2 cellular contexts compared by ENCODE assay signal in the genomic region with DNA sequence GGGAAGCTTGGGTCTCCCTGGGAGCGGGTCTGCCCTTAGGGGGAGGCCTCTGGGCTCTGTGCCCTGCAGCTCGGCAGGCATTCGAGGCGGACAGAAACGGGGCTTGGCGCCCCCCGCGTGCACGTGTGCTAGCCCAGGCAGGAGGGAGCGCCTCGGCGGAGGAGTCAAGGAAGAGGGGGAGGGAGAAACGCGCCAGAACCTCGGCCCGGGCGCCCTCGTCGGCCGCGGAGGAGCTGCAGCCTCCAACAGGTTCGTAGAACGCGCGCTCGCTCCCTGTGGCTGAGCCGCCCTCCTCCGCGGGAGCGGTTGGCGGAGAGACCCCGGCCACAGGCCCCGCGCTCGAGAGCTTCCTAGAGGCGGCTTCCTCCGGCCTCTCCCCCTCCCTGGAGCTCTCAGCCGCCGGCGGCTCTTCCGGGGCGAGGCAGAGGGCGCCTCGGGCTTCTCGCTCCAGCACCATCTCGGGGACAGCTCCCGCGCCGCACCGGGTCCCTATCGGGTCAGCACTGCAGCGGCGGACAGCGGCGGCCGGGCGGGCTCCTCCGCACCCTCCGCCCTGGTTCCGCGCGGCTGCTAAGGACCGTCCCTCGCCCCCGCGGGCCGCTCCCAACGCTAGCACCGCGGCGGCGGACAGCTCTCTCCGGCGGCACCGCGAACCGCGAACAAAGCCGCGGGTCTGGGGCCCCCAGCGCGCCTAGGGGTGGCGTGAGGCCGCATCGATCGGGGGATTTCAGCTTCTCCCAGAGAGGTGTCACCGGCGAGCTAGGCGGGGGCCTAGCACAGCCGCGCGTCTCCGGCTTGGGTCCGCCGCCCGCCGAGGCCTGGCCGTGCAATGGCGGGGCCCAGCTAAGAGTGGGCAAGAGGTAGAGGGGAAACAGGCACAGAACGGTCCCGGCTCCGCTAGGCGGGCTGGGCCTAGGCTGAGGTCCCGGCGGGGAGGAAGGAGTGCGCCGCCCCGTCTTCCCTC.
A peak's percentile ranks its signal among the peaks of the same experiment; 100 is the strongest.
TF ChIP-seq lines count a peak whose summit lies in the region.

No MANE protein-coding gene starts in this region.

TF ChIP-seq in HEK293, 187 proteins besides CTCF, POLR2A, EP300 and RAD21 (continued from another document and continues in another):
- TF ChIP-seq, protein P1, sequence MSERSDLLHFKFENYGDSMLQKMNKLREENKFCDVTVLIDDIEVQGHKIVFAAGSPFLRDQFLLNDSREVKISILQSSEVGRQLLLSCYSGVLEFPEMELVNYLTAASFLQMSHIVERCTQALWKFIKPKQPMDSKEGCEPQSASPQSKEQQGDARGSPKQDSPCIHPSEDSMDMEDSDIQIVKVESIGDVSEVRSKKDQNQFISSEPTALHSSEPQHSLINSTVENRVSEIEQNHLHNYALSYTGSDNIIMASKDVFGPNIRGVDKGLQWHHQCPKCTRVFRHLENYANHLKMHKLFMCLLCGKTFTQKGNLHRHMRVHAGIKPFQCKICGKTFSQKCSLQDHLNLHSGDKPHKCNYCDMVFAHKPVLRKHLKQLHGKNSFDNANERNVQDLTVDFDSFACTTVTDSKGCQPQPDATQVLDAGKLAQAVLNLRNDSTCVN (tag by site-specific recombination; optimal IDR thresholded peaks at IDR 0.05) = peak; percentile 90
- TF ChIP-seq, protein P2, sequence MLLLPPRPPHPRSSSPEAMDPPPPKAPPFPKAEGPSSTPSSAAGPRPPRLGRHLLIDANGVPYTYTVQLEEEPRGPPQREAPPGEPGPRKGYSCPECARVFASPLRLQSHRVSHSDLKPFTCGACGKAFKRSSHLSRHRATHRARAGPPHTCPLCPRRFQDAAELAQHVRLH (tag by site-specific recombination; IDR thresholded peaks at IDR 0.05) = 0 out of 2 replicates have a peak, but pooled peaks have one; percentile 12
- TF ChIP-seq, protein P3, sequence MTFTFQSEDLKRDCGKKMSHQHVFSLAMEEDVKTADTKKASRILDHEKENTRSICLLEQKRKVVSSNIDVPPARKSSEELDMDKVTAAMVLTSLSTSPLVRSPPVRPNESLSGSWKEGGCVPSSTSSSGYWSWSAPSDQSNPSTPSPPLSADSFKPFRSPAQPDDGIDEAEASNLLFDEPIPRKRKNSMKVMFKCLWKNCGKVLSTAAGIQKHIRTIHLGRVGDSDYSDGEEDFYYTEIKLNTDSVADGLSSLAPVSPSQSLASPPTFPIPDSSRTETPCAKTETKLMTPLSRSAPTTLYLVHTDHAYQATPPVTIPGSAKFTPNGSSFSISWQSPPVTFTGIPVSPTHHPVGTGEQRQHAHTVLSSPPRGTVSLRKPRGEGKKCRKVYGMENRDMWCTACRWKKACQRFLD (tag by site-specific recombination; IDR thresholded peaks at IDR 0.05) = 0 out of 2 replicates have a peak, but pooled peaks have one; percentile 42
- TF ChIP-seq ZNF23 (tag by site-specific recombination; IDR thresholded peaks at IDR 0.05; ENCODE audit: borderline replicate concordance) = no peak
- TF ChIP-seq, protein P4, sequence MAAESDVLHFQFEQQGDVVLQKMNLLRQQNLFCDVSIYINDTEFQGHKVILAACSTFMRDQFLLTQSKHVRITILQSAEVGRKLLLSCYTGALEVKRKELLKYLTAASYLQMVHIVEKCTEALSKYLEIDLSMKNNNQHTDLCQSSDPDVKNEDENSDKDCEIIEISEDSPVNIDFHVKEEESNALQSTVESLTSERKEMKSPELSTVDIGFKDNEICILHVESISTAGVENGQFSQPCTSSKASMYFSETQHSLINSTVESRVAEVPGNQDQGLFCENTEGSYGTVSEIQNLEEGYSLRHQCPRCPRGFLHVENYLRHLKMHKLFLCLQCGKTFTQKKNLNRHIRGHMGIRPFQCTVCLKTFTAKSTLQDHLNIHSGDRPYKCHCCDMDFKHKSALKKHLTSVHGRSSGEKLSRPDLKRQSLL (tag by site-specific recombination; IDR thresholded peaks at IDR 0.05) = peak; percentile 89
- TF ChIP-seq GLIS1 (tag by site-specific recombination; IDR thresholded peaks at IDR 0.05) = peak; percentile 35; the same call in 1 of the 2 replicates
- TF ChIP-seq SCRT2 (tag by site-specific recombination; IDR thresholded peaks at IDR 0.05) = peak; percentile 94
- TF ChIP-seq, protein P5, sequence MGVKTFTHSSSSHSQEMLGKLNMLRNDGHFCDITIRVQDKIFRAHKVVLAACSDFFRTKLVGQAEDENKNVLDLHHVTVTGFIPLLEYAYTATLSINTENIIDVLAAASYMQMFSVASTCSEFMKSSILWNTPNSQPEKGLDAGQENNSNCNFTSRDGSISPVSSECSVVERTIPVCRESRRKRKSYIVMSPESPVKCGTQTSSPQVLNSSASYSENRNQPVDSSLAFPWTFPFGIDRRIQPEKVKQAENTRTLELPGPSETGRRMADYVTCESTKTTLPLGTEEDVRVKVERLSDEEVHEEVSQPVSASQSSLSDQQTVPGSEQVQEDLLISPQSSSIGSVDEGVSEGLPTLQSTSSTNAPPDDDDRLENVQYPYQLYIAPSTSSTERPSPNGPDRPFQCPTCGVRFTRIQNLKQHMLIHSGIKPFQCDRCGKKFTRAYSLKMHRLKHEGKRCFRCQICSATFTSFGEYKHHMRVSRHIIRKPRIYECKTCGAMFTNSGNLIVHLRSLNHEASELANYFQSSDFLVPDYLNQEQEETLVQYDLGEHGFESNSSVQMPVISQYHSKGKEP (tag by site-specific recombination; IDR thresholded peaks at IDR 0.05) = 0 out of 2 replicates have a peak, but pooled peaks have one; percentile 53
- peak; percentile 38 for TF ChIP-seq SP3 (tag by site-specific recombination; IDR thresholded peaks at IDR 0.05)
- TF ChIP-seq HOXD13 (CRISPR knock-in tag; IDR thresholded peaks at IDR 0.05; ENCODE audit: borderline replicate concordance) = peak; percentile 87; the same call in 1 of the 2 replicates
- 0 out of 2 replicates have a peak, but pooled peaks have one; percentile 51 for TF ChIP-seq ZEB2 (tag by site-specific recombination; IDR thresholded peaks at IDR 0.05)
- TF ChIP-seq MEIS1 (CRISPR knock-in tag; IDR thresholded peaks at IDR 0.05; ENCODE audit: borderline replicate concordance) = peak; percentile 91; the same call in 1 of the 2 replicates
- peak; percentile 36; the same call in 1 of the 2 replicates for TF ChIP-seq ZBTB17 (tag by site-specific recombination; IDR thresholded peaks at IDR 0.05)
- TF ChIP-seq, protein P6, sequence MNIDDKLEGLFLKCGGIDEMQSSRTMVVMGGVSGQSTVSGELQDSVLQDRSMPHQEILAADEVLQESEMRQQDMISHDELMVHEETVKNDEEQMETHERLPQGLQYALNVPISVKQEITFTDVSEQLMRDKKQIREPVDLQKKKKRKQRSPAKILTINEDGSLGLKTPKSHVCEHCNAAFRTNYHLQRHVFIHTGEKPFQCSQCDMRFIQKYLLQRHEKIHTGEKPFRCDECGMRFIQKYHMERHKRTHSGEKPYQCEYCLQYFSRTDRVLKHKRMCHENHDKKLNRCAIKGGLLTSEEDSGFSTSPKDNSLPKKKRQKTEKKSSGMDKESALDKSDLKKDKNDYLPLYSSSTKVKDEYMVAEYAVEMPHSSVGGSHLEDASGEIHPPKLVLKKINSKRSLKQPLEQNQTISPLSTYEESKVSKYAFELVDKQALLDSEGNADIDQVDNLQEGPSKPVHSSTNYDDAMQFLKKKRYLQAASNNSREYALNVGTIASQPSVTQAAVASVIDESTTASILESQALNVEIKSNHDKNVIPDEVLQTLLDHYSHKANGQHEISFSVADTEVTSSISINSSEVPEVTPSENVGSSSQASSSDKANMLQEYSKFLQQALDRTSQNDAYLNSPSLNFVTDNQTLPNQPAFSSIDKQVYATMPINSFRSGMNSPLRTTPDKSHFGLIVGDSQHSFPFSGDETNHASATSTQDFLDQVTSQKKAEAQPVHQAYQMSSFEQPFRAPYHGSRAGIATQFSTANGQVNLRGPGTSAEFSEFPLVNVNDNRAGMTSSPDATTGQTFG (tag by site-specific recombination; IDR thresholded peaks at IDR 0.05; ENCODE audit: borderline replicate concordance) = no peak

TF ChIP-seq in HepG2, 621 proteins besides CTCF, POLR2A, EP300 and RAD21 (continued from another document and continues in another):
- TF ChIP-seq, protein P7, sequence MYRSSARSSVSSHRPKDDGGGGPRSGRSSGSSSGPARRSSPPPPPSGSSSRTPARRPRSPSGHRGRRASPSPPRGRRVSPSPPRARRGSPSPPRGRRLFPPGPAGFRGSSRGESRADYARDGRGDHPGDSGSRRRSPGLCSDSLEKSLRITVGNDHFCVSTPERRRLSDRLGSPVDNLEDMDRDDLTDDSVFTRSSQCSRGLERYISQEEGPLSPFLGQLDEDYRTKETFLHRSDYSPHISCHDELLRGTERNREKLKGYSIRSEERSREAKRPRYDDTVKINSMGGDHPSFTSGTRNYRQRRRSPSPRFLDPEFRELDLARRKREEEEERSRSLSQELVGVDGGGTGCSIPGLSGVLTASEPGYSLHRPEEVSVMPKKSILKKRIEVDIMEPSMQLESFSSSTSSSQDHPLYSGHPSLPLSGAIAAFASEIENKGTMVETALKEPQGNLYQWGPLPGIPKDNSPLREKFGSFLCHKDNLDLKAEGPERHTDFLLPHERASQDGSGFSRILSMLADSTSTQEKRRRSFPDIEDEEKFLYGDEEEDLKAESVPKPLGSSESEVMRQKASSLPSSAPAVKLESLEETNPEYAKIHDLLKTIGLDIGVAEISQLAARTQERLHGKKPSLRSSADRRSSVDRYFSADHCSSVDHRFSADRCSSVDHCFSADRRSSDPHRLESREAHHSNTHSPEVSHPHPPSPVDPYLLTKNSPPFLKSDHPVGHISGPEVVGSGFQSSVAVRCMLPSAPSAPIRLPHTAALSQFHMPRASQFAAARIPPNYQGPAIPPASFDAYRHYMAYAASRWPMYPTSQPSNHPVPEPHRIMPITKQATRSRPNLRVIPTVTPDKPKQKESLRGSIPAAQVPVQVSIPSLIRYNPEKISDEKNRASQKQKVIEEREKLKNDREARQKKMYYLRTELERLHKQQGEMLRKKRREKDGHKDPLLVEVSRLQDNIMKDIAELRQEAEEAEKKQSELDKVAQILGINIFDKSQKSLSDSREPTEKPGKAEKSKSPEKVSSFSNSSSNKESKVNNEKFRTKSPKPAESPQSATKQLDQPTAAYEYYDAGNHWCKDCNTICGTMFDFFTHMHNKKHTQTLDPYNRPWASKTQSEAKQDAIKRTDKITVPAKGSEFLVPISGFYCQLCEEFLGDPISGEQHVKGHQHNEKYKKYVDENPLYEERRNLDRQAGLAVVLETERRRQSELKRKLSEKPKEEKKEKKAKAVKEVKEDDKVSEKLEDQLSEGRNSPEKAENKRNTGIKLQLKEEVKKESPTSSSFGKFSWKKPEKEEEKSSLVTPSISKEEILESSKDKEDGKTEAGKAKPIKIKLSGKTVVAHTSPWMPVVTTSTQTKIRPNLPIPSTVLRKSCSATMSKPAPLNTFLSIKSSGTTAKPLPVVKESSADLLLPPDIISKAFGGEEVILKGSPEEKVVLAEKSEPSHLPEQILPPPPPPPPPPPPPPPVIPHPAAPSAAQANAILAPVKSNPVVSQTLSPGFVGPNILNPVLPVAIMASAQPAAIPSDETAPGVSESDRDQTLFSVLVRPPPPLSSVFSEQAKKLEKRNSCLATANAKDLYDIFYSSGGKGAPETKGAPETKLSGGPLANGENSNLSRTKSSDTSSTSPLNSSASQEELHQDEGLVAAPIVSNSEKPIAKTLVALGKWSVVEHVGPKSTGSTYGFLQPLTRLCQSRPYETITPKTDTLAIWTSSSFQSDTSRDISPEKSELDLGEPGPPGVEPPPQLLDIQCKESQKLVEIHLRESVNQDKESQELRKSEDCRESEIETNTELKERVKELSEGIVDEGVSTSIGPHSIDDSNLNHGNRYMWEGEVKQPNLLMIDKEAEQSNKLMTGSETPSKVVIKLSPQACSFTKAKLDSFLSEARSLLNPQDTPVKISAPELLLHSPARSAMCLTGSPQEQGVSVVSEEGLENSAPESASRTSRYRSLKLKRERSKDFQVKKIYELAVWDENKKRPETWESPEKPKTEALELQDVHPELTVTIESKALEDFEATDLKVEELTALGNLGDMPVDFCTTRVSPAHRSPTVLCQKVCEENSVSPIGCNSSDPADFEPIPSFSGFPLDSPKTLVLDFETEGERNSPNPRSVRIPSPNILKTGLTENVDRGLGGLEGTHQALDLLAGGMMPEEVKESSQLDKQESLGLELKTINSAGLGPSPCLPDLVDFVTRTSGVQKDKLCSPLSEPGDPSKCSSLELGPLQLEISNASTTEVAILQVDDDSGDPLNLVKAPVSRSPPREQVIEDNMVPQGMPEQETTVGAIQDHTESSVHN (CRISPR knock-in tag; IDR thresholded peaks at IDR 0.05) = peak; percentile 100
- peak; percentile 100 for TF ChIP-seq REXO4 (CRISPR knock-in tag; IDR thresholded peaks at IDR 0.05; ENCODE audit: borderline replicate concordance)
- TF ChIP-seq JUND (CRISPR knock-in tag; IDR thresholded peaks at IDR 0.05) = peak; percentile 88
- peak; percentile 96 for TF ChIP-seq ZNF317 (CRISPR knock-in tag; IDR thresholded peaks at IDR 0.05)
- TF ChIP-seq, protein P8, sequence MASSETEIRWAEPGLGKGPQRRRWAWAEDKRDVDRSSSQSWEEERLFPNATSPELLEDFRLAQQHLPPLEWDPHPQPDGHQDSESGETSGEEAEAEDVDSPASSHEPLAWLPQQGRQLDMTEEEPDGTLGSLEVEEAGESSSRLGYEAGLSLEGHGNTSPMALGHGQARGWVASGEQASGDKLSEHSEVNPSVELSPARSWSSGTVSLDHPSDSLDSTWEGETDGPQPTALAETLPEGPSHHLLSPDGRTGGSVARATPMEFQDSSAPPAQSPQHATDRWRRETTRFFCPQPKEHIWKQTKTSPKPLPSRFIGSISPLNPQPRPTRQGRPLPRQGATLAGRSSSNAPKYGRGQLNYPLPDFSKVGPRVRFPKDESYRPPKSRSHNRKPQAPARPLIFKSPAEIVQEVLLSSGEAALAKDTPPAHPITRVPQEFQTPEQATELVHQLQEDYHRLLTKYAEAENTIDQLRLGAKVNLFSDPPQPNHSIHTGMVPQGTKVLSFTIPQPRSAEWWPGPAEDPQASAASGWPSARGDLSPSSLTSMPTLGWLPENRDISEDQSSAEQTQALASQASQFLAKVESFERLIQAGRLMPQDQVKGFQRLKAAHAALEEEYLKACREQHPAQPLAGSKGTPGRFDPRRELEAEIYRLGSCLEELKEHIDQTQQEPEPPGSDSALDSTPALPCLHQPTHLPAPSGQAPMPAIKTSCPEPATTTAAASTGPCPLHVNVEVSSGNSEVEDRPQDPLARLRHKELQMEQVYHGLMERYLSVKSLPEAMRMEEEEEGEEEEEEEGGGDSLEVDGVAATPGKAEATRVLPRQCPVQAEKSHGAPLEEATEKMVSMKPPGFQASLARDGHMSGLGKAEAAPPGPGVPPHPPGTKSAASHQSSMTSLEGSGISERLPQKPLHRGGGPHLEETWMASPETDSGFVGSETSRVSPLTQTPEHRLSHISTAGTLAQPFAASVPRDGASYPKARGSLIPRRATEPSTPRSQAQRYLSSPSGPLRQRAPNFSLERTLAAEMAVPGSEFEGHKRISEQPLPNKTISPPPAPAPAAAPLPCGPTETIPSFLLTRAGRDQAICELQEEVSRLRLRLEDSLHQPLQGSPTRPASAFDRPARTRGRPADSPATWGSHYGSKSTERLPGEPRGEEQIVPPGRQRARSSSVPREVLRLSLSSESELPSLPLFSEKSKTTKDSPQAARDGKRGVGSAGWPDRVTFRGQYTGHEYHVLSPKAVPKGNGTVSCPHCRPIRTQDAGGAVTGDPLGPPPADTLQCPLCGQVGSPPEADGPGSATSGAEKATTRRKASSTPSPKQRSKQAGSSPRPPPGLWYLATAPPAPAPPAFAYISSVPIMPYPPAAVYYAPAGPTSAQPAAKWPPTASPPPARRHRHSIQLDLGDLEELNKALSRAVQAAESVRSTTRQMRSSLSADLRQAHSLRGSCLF (CRISPR knock-in tag; IDR thresholded peaks at IDR 0.05; ENCODE audit: borderline replicate concordance) = peak; percentile 99
